22 cellular contexts compared by ENCODE assay signal in genomic region chr2:65044097-65044735, GRCh38. TPM values are rescaled to one million over a fixed set of nuclear protein-coding genes. Genes with fewer than 3 reads are reported as not detected.
DNase-seq lines count a peak whose midpoint lies in the region; ATAC-seq, FAIRE-seq and TF ChIP-seq lines count a peak whose summit lies in the region.
"Had no signal": no experiment of that assay in that cellular context is flagged by ENCODE, and none has a peak within 500 bp of the region (broad histone marks: within the 10 kb centered on the region; RNA-seq: fewer than 3 reads in every experiment).

No MANE protein-coding gene starts in this region.

- no peak for DNase-seq in GM12891 (ENCODE audit: insufficient read length, low spot score)
- no peak for DNase-seq in GM12878 (ENCODE audit: low read depth, low spot score)
- DNase-seq in mesendoderm = peak; percentile 44
- DNase-seq: BE2C; Caco-2; CD4-positive, alpha-beta memory T cell; GM23248; HCEC 1CT; MG63; NCI-H1417; NCI-H1694 treated with DMSO at 0.1 percent for 48 hours; NCI-H2081 treated with DMSO at 0.1 percent for 48 hours; NCI-H446; NCI-H526; OCI-M1; T-helper 1 cell had no signal

- in situ Hi-C loops in GM12878 (cut with MboI) = no loop called here

- CTCF ChIA-PET in GM12878 (lab: Yijun Ruan, JAX) = interaction anchor here (0.8 to 3.9 kb wide), 7 partner anchors 20 to 139 kb away, joined by 3 to 28 read pairs (median 3); no protein-coding TSS in a partner anchor

- no peak overlapping the region for H2BK15ac ChIP-seq in mesendoderm (replicated peaks; ENCODE audit: low read depth)

- H3K4me3 ChIP-seq in BLaER1 (peak overlapping the region; percentile 42), GM12878 (no peak overlapping the region), mesendoderm (ENCODE audit: low read length) (no peak overlapping the region)
- H3K4me3 ChIP-seq: GM23248, MG63, SJSA1 had no signal

- SMC1A ChIA-PET in GM12878 (lab: Charles Lee; ENCODE audit: uncharacterized antibody, unreplicated experiment) = interaction anchor here (0.9 to 1.4 kb wide), 5 partner anchors 8 to 202 kb away, joined by 3 to 7 read pairs (median 3); no protein-coding TSS in a partner anchor

- TF ChIP-seq CTCF in GM12878 (IDR thresholded peaks at IDR 0.05 in 2 of 3, conservative IDR thresholded peaks at IDR 0.05 in 1 of 3; ENCODE audit: control insufficient read depth in 2 of 3, extremely low read depth in 1 of 3, insufficient read depth in 1 of 3, low read depth in 3 of 3, low read length in 3 of 3) = no peak

- H4K5ac ChIP-seq in mesendoderm (ENCODE audit: low read length) = no peak overlapping the region

- no peak for TF ChIP-seq RAD21 in GM12878 (IDR thresholded peaks at IDR 0.05; ENCODE audit: insufficient read depth, low read depth, low read length)

- FAIRE-seq in GM12891 (lab: Jason Lieb, UNC) (peak; percentile 9), GM12878 (lab: Jason Lieb, UNC) (no peak)

- H3K9me3 ChIP-seq in BLaER1 (peaks cover 46% of the 10 kb centered on the region), GM12878 (replicated peaks; ENCODE audit: control insufficient read depth, insufficient read depth, low read length) (peaks cover 22% of the 10 kb centered on the region)
- H3K9me3 ChIP-seq: BE2C had no signal

- RAD21 ChIA-PET in GM12878 (lab: Charles Lee; ENCODE audit: unreplicated experiment) = interaction anchor here (2.6 kb wide), 1 partner anchor 11 kb away, joined by 15 read pairs; no protein-coding TSS in a partner anchor

- H3K9ac ChIP-seq in BLaER1 (no peak overlapping the region; the same call in 1 of the 2 replicates), GM12878 (ENCODE audit: control insufficient read depth, insufficient read depth, low read length) (no peak overlapping the region), mesendoderm (ENCODE audit: low read length) (no peak overlapping the region)
- H3K9ac ChIP-seq: GM23248 had no signal

- no peaks in the 10 kb centered on the region for H3K79me1 ChIP-seq in mesendoderm (ENCODE audit: low read length)

- H3K4me2 ChIP-seq in BLaER1 (peak overlapping the region; percentile 69), GM12878 (ENCODE audit: control insufficient read depth, insufficient read depth) (no peak overlapping the region), mesendoderm (ENCODE audit: low read length) (no peak overlapping the region)

- H3K27me3 ChIP-seq in BLaER1 = no peaks in the 10 kb centered on the region
- H3K27me3 ChIP-seq in GM12878 (replicated peaks in 1 of 2; ENCODE audit: control insufficient read depth in 2 of 2, insufficient read depth in 2 of 2, low read length in 1 of 2) = no peaks in the 10 kb centered on the region
- no peaks in the 10 kb centered on the region for H3K27me3 ChIP-seq in mesendoderm (ENCODE audit: insufficient read depth, low read length, poor library complexity)
- H3K27me3 ChIP-seq: BE2C, MG63, SJSA1 had no signal

- no peak overlapping the region for H3K4ac ChIP-seq in mesendoderm (ENCODE audit: low read depth, low read length)

- H3K27ac ChIP-seq in BLaER1 (peak overlapping the region; percentile 49), GM12878 (ENCODE audit: control insufficient read depth, insufficient read depth) (no peak overlapping the region), mesendoderm (ENCODE audit: low read depth, low read length) (no peak overlapping the region)
- H3K27ac ChIP-seq: GM23248, SJSA1 had no signal

- BruUV-seq in GM12878 (replicated peaks; lab: Mats Ljungman, UMichigan) = no TSS peak

- TF ChIP-seq POLR2A in GM12891 (IDR thresholded peaks at IDR 0.05; ENCODE audit: low read depth, low read length) (no peak), GM12878 (IDR thresholded peaks at IDR 0.05; ENCODE audit: low read depth, low read length) (no peak)

- intact Hi-C loops in GM12878 (cut with micrococcal nuclease; ENCODE audit: unreplicated experiment) = loop anchor here (5.0 kb wide), 3 partner anchors 292 to 717 kb away; no protein-coding TSS in a partner anchor

- ATAC-seq in GM12878 (no peak), HG03196 (IDR thresholded peaks at IDR 0.05; ENCODE audit: unreplicated experiment) (no peak), GM21515 (IDR thresholded peaks at IDR 0.05; ENCODE audit: unreplicated experiment) (no peak), HG03439 (IDR thresholded peaks at IDR 0.05; ENCODE audit: unreplicated experiment) (no peak)
- ATAC-seq: Right ventricle myocardium inferior had no signal

- H2AK5ac ChIP-seq in mesendoderm (ENCODE audit: low read length) = no peak overlapping the region

- no peak overlapping the region for H3K18ac ChIP-seq in mesendoderm (ENCODE audit: low read length)

- WGBS in GM12878 (ENCODE audit: insufficient coverage, insufficient replicate concordance, low lambda C conversion rate, missing lambda C conversion rate) = 96% methylated on average over 7 of the region's 7 CpGs
- no CpG with 5 or more reads among the region's 7 CpGs for WGBS in mesendoderm (ENCODE audit: extremely low coverage, insufficient coverage, low lambda C conversion rate)

- H2AFZ ChIP-seq in GM12878 (ENCODE audit: control insufficient read depth, low read depth, low read length) = no peak overlapping the region
- H2AFZ ChIP-seq: GM23248 had no signal

- H3K79me2 ChIP-seq in GM12878 (ENCODE audit: control insufficient read depth, insufficient read depth, low read length) (no peaks in the 10 kb centered on the region), mesendoderm (ENCODE audit: control insufficient read depth, insufficient read depth, low read length) (no peaks in the 10 kb centered on the region)

- H4K8ac ChIP-seq in mesendoderm (ENCODE audit: low read depth, low read length) = no peak overlapping the region

- H3K56ac ChIP-seq in mesendoderm (ENCODE audit: low read length) = no peak overlapping the region

- H3K4me1 ChIP-seq in BLaER1 (peaks cover 55% of the 10 kb centered on the region), GM12878 (ENCODE audit: control insufficient read depth, insufficient read depth, low read length) (peaks cover 2% of the 10 kb centered on the region; the same call in 1 of the 2 replicates), mesendoderm (ENCODE audit: control insufficient read depth, low read depth, low read length) (no peaks in the 10 kb centered on the region)
- H3K4me1 ChIP-seq: BE2C, Caco-2 had no signal

- H4K20me1 ChIP-seq in BLaER1 (no peaks in the 10 kb centered on the region), GM12878 (ENCODE audit: control insufficient read depth, insufficient read depth) (no peaks in the 10 kb centered on the region)

- no peak overlapping the region for H2BK120ac ChIP-seq in mesendoderm (ENCODE audit: low read depth, low read length)

- TF ChIP-seq EP300 in GM12878 (IDR thresholded peaks at IDR 0.05; ENCODE audit: borderline replicate concordance in 1 of 2, control insufficient read depth in 1 of 2, low read depth in 2 of 2, low read length in 2 of 2) = no peak

- no peak overlapping the region for H2BK5ac ChIP-seq in mesendoderm (ENCODE audit: low read length)

- no peak overlapping the region for H3K23ac ChIP-seq in mesendoderm (ENCODE audit: low read length)

- H3K36me3 ChIP-seq in BLaER1 (peaks cover 46% of the 10 kb centered on the region), GM12878 (ENCODE audit: control insufficient read depth in 2 of 2, insufficient read depth in 2 of 2, low read length in 1 of 2) (no peaks in the 10 kb centered on the region), mesendoderm (ENCODE audit: control insufficient read depth, insufficient read depth, low read length) (no peaks in the 10 kb centered on the region)
- H3K36me3 ChIP-seq: BE2C, MG63, SJSA1 had no signal

- POLR2A ChIA-PET in GM12878 (lab: Charles Lee) = interaction anchor here (1.3 kb wide), 1 partner anchor 11 kb away, joined by 4 read pairs; the partner anchor contains the start of gene CEP68

TF ChIP-seq in GM12878, 131 proteins besides CTCF, POLR2A, EP300 and RAD21 (continues in another document):
- TF ChIP-seq KLF5 (IDR thresholded peaks at IDR 0.05; ENCODE audit: partially characterized antibody) = no peak

RNA-seq across cellular contexts. Expression of gene CEP68, which starts 12.0 kb away (rescaled TPM):
- 4.5 TPM for polyA plus RNA-seq in GM12891 (2012; ENCODE audit: low read depth, missing spikeins)
- 45.8 and 53.3 TPM in 2 replicates for total RNA-seq in GM12878 (2013; cell fraction: nucleolus; rRNA removed)
- total RNA-seq in GM12878 (2014; rRNA removed) (6.9 and 7.6 TPM in 2 replicates), GM12878 (2014; rRNA removed; fragmentation: Illumina TruSeq; extraction: Trizol) (7.2 and 7.8 TPM in 2 replicates), GM12878 (2021) (10.8 and 11.1 TPM in 2 replicates)
- polyA plus RNA-seq in GM12878 (2011; ENCODE audit: low read depth) = 2.7 TPM
- polyA plus RNA-seq in GM12878 (2011; rRNA removed) (6.2 and 6.5 TPM in 2 replicates), GM12878 (2014; fragmentation: Illumina TruSeq; extraction: Trizol) (7.6 and 7.7 TPM in 2 replicates), GM12878 (2014; fragmentation: Nextera tagmentation; extraction: Ambion mirVana) (1 to 10 TPM; 1.1 to 2.2 TPM), GM12878 (2014; rRNA removed) (6.1 and 6.5 TPM in 2 replicates), GM12878 (2016; fragmentation: Nextera tagmentation; extraction: Ambion mirVana) (10 to 100 TPM in 1 of 2 experiments, 1 to 10 TPM in 1; 9.7 to 11.1 TPM)
- 4.2 and 4.8 TPM in 2 replicates for polyA plus RNA-seq in GM12878 (2011; cell fraction: cytosol; rRNA removed)
- polyA plus RNA-seq in GM12878 (2011; cell fraction: nucleus; rRNA removed) = 8.9 and 9.9 TPM in 2 replicates
- 4.8 and 6.5 TPM in 2 replicates for polyA plus RNA-seq in GM12878 (2012)
- polyA minus RNA-seq in GM12878 (2011; rRNA and poly(A)+ RNA removed) = 8.5 and 13.7 TPM in 2 replicates
- polyA minus RNA-seq in GM12878 (2011; cell fraction: cytosol; rRNA and poly(A)+ RNA removed) = 2.7 and 4.9 TPM in 2 replicates
- polyA minus RNA-seq in GM12878 (2011; cell fraction: nucleus; rRNA and poly(A)+ RNA removed) = 8.3 and 10.1 TPM in 2 replicates
- 9.3 TPM for polyA plus RNA-seq in mesendoderm (2013, experiment 1 of 2)
- polyA plus RNA-seq in mesendoderm (2013, experiment 2 of 2) = 9.4 TPM

RNA-seq across cellular contexts. Expression of gene SLC1A4, which starts 55.0 kb away (rescaled TPM):
- 25.7 TPM for polyA plus RNA-seq in GM12891 (2012; ENCODE audit: low read depth, missing spikeins)
- total RNA-seq in GM12878 (2013; cell fraction: nucleolus; rRNA removed) = 16.4 and 16.7 TPM in 2 replicates
- total RNA-seq in GM12878 (2014; rRNA removed) = 35.8 and 37.0 TPM in 2 replicates
- 23.2 and 23.8 TPM in 2 replicates for total RNA-seq in GM12878 (2014; rRNA removed; fragmentation: Illumina TruSeq; extraction: Trizol)
- total RNA-seq in GM12878 (2021) = 43.2 and 43.4 TPM in 2 replicates
- 24.9 TPM for polyA plus RNA-seq in GM12878 (2011; ENCODE audit: low read depth)
- 20.3 and 26.9 TPM in 2 replicates for polyA plus RNA-seq in GM12878 (2011; rRNA removed)
- 27.0 and 29.7 TPM in 2 replicates for polyA plus RNA-seq in GM12878 (2011; cell fraction: cytosol; rRNA removed)
- 30.5 and 33.0 TPM in 2 replicates for polyA plus RNA-seq in GM12878 (2011; cell fraction: nucleus; rRNA removed)
- polyA plus RNA-seq in GM12878 (2012) = 27.7 and 31.8 TPM in 2 replicates
- 27.4 TPM in 2 replicates for polyA plus RNA-seq in GM12878 (2014; fragmentation: Illumina TruSeq; extraction: Trizol)
- polyA plus RNA-seq in GM12878 (2014; fragmentation: Nextera tagmentation; extraction: Ambion mirVana) = 10 to 100 TPM; 10.8 to 13.9 TPM
- polyA plus RNA-seq in GM12878 (2014; rRNA removed) = 28.0 and 29.0 TPM in 2 replicates
- 10 to 100 TPM; 32.6 to 37.2 TPM for polyA plus RNA-seq in GM12878 (2016; fragmentation: Nextera tagmentation; extraction: Ambion mirVana)
- polyA minus RNA-seq in GM12878 (2011; rRNA and poly(A)+ RNA removed) = 49.4 and 72.0 TPM in 2 replicates
- 22.5 and 26.3 TPM in 2 replicates for polyA minus RNA-seq in GM12878 (2011; cell fraction: cytosol; rRNA and poly(A)+ RNA removed)
- polyA minus RNA-seq in GM12878 (2011; cell fraction: nucleus; rRNA and poly(A)+ RNA removed) = 12.0 and 23.5 TPM in 2 replicates
- 0.59 TPM for polyA plus RNA-seq in mesendoderm (2013, experiment 1 of 2)
- polyA plus RNA-seq in mesendoderm (2013, experiment 2 of 2) = 0.69 TPM
